ENCODE assay signal across 17 cellular contexts in genomic region chr9:4269872-4270271, GRCh38.
"Had no signal": no experiment of that assay in that cellular context is flagged by ENCODE, and none has a peak within 500 bp of the region (broad histone marks: within the 10 kb centered on the region; RNA-seq: fewer than 3 reads in every experiment).

No MANE protein-coding gene starts in this region.

- ATAC-seq: gastrocnemius medialis; heart right ventricle; left lobe of liver; naive thymus-derived CD4-positive, alpha-beta T cell had no signal

- DNase-seq: cortex of kidney; dorsolateral prefrontal cortex; effector CD8-positive, alpha-beta T cell; gastrocnemius medialis; heart right ventricle; hypothalamus; kidney glomerular epithelial cell; mammary epithelial cell; naive thymus-derived CD4-positive, alpha-beta T cell; nephron progenitor cell; posterior cingulate gyrus; sigmoid colon; stimulated activated CD4-positive, alpha-beta T cell treated with anti-CD3 and anti-CD28 coated beads, Interleukin-2, amount 100 ng/mL, for 24 hours; stimulated activated naive CD4-positive, alpha-beta T cell treated with Interleukin-2 at 50 U/mL for 16 hours; upper lobe of left lung; uterus had no signal
